Comparison of ENCODE assay signal across 8 cellular contexts in genomic region chr14:26596722-26597030, GRCh38. TPM values are rescaled to one million over a fixed set of nuclear protein-coding genes. Genes with fewer than 3 reads are reported as not detected.
A peak's percentile ranks its signal among the peaks of the same experiment; 100 is the strongest.
DNase-seq lines count a peak whose midpoint lies in the region; ATAC-seq and TF ChIP-seq lines count a peak whose summit lies in the region.

No MANE protein-coding gene starts in this region.

- peaks cover 23 to 43% (median 32%) of the 10 kb centered on the region in 5 donors for H3K27me3 Mint-ChIP-seq in naive thymus-derived CD8-positive, alpha-beta T cell
- H3K27me3 Mint-ChIP-seq in effector memory CD8-positive, alpha-beta T cell, result peaks cover 0 to 6% of the 10 kb centered on the region in 2 donors

- H3K4me1 ChIP-seq in endocrine pancreas (ENCODE audit: control insufficient read depth, insufficient read depth, low read length), result peaks cover 19% of the 10 kb centered on the region

- CTCF ChIA-PET in AG04449 (lab: Yijun Ruan, JAX), result no interaction called here

- H3K9me3 ChIP-seq in endocrine pancreas (ENCODE audit: control insufficient read depth, low read length), result no peaks in the 10 kb centered on the region

- H3K9ac ChIP-seq in endocrine pancreas (ENCODE audit: control insufficient read depth, insufficient read depth, low read length), result peak overlapping the region; percentile 30

- no peak for ATAC-seq in naive thymus-derived CD8-positive, alpha-beta T cell
- ATAC-seq in effector memory CD8-positive, alpha-beta T cell (replicated peaks), result no peak
- ATAC-seq in GM21717 (IDR thresholded peaks at IDR 0.05; ENCODE audit: unreplicated experiment), result no peak

- peak overlapping the region in 1 of 10 donors; percentile 61 for H3K27ac Mint-ChIP-seq in naive thymus-derived CD8-positive, alpha-beta T cell
- no peak overlapping the region for H3K27ac Mint-ChIP-seq in effector memory CD8-positive, alpha-beta T cell

- H3K9me3 Mint-ChIP-seq in naive thymus-derived CD8-positive, alpha-beta T cell, result peaks cover 0 to 22% (median 10%) of the 10 kb centered on the region in 9 donors
- H3K9me3 Mint-ChIP-seq in effector memory CD8-positive, alpha-beta T cell, result peaks cover 0 to 6% of the 10 kb centered on the region in 2 donors

- peak overlapping the region in 8 of 10 donors; percentile 12 to 67 (median 52) for H3K4me3 Mint-ChIP-seq in naive thymus-derived CD8-positive, alpha-beta T cell
- no peak overlapping the region for H3K4me3 Mint-ChIP-seq in effector memory CD8-positive, alpha-beta T cell

- H3K36me3 Mint-ChIP-seq in naive thymus-derived CD8-positive, alpha-beta T cell, result peaks cover 2 to 28% (median 7%) of the 10 kb centered on the region in 3 donors
- H3K36me3 Mint-ChIP-seq in effector memory CD8-positive, alpha-beta T cell (ENCODE audit: insufficient read depth), result no peaks in the 10 kb centered on the region

- peak overlapping the region; percentile 74 for H3K4me3 ChIP-seq in AG04449 (ENCODE audit: low read depth, low read length)
- H3K4me3 ChIP-seq in LNCaP clone FGC (ENCODE audit: low read depth, low read length), result peak overlapping the region; percentile 26; the same call in 1 of the 2 replicates
- peak overlapping the region; percentile 90 for H3K4me3 ChIP-seq in endocrine pancreas (ENCODE audit: control insufficient read depth, insufficient read depth, low read length)

- TF ChIP-seq CTCF in AG04449 (IDR thresholded peaks at IDR 0.05; ENCODE audit: insufficient read depth, low read length, missing control alignments), result no peak
- TF ChIP-seq CTCF in LNCaP clone FGC (IDR thresholded peaks at IDR 0.05; ENCODE audit: control insufficient read depth, extremely low read depth, insufficient read depth), result no peak

- POLR2A ChIA-PET in AG04449 (lab: Yijun Ruan, JAX), result no interaction called here
- POLR2A ChIA-PET in naive thymus-derived CD8-positive, alpha-beta T cell (lab: Charles Lee), result no interaction called here

- peaks cover 0 to 3% (median 1%) of the 10 kb centered on the region in 4 donors for H3K4me1 Mint-ChIP-seq in naive thymus-derived CD8-positive, alpha-beta T cell
- no peaks in the 10 kb centered on the region for H3K4me1 Mint-ChIP-seq in effector memory CD8-positive, alpha-beta T cell (ENCODE audit: low read depth in 2 of 2)

- DNase-seq in AG04449 (ENCODE audit: low read depth, low spot score) (no peak), LNCaP clone FGC (ENCODE audit: low read depth) (no peak), AG08395 (ENCODE audit: low spot score) (no peak)
- DNase-seq in naive thymus-derived CD8-positive, alpha-beta T cell, result no peak
- no peak for DNase-seq in effector memory CD8-positive, alpha-beta T cell
- no peak for DNase-seq in NK-92 treated with Interleukin-12 subunit alpha and Interleukin-12 subunit beta, amount 100 ng/mL, for 24 hours (lab: John Stamatoyannopoulos, UW)

- H3K36me3 ChIP-seq in endocrine pancreas (ENCODE audit: control insufficient read depth, insufficient read depth, low read length), result no peaks in the 10 kb centered on the region

- no peaks in the 10 kb centered on the region for H3K27me3 ChIP-seq in endocrine pancreas (ENCODE audit: control insufficient read depth, insufficient read depth, low read length)

RNA-seq across cellular contexts. Expression of gene NOVA1, which starts 1.2 kb away (rescaled TPM):
- under 1 TPM; 0.52 to 0.55 TPM for total RNA-seq in naive thymus-derived CD8-positive, alpha-beta T cell
- not detected for polyA plus RNA-seq in naive thymus-derived CD8-positive, alpha-beta T cell

Comparison
In these comparisons a context has a peak if more than half of its experiments do, and no peak if none do; other contexts are left out.
1. H3K4me3 ChIP-seq: peak in every context shown above with its lines; median percentile 90 in endocrine pancreas; 74 in AG04449; 26 in LNCaP clone FGC.
2. H3K4me3 Mint-ChIP-seq: peak in naive thymus-derived CD8-positive, alpha-beta T cell (8 of 10); none in effector memory CD8-positive, alpha-beta T cell (0 of 2).